Comparison of ENCODE assay signal across 24 cellular contexts in genomic region chr17:52157161-52157560, GRCh38. TPM values are rescaled to one million over a fixed set of nuclear protein-coding genes. Genes with fewer than 3 reads are reported as not detected.
DNase-seq lines count a peak whose midpoint lies in the region; FAIRE-seq and TF ChIP-seq lines count a peak whose summit lies in the region.
"Had no signal": no experiment of that assay in that cellular context is flagged by ENCODE, and none has a peak within 500 bp of the region (broad histone marks: within the 10 kb centered on the region; RNA-seq: fewer than 3 reads in every experiment).

No MANE protein-coding gene starts in this region.

- no peak overlapping the region for H2BK12ac ChIP-seq in H9 (ENCODE audit: insufficient read length, low read depth, low read length)

- POLR2A ChIA-PET in CD8-positive, alpha-beta memory T cell (lab: Charles Lee): no interaction called here

- H3T11ph ChIP-seq in H9 (ENCODE audit: low read length): no peak overlapping the region

- no peak for TF ChIP-seq CTCF in H9 (conservative IDR thresholded peaks at IDR 0.05)
- no peak for TF ChIP-seq CTCF in kidney (IDR thresholded peaks at IDR 0.05; ENCODE audit: borderline replicate concordance, extremely low read depth, insufficient read depth)

- no peak overlapping the region for H3K18ac ChIP-seq in H9 (ENCODE audit: insufficient read length, low read depth, low read length)

- peak overlapping the region; percentile 71 to 83 for H3K4me3 Mint-ChIP-seq in H9
- no peak overlapping the region for H3K4me3 Mint-ChIP-seq in CD8-positive, alpha-beta memory T cell

- no peaks in the 10 kb centered on the region for H3K36me3 Mint-ChIP-seq in H9 (ENCODE audit: insufficient read depth in 1 of 3, low read depth in 3 of 3)
- H3K36me3 Mint-ChIP-seq in CD8-positive, alpha-beta memory T cell: no peaks in the 10 kb centered on the region

- H3K79me2 ChIP-seq in H9 (ENCODE audit: insufficient read depth, low read length): no peaks in the 10 kb centered on the region

- H3K27ac Mint-ChIP-seq in H9: no peak overlapping the region
- H3K27ac Mint-ChIP-seq in CD8-positive, alpha-beta memory T cell: no peak overlapping the region
- H3K27ac Mint-ChIP-seq: activated T-helper 2 cell treated with anti-CD3 and anti-CD28 coated beads, Interferon-gamma antibody, Interleukin-2, Interleukin-4, amounts not matched to agents 10 μg/mL and 5 μg/mL and 100 μg/mL, durations not matched to agents 14 hours and 24 hours and 36 hours had no signal

- peak overlapping the region; percentile 78 for H3K4me2 ChIP-seq in H9 (ENCODE audit: insufficient read depth, insufficient read length, low read length)
- H3K4me2 ChIP-seq: BLaER1 treated with 17β-estradiol and CSF1 and Interleukin-3, amounts not matched to agents 10 nM and 100 nM; KMS-11 had no signal

- H2BK20ac ChIP-seq in H9 (ENCODE audit: low read depth, low read length, poor library complexity, severe bottlenecking): no peak overlapping the region

- no peak for FAIRE-seq in kidney (lab: Jason Lieb, UNC)
- FAIRE-seq: G401.6 had no signal

- H3K9ac ChIP-seq in H9 (ENCODE audit: extremely low read depth, insufficient read length, low read length) (no peak overlapping the region), kidney (ENCODE audit: low read length in 2 of 2) (peak overlapping the region in 1 of 2 donors; percentile 56)
- H3K9ac ChIP-seq: BLaER1 treated with 17β-estradiol and CSF1 and Interleukin-3, amounts not matched to agents 10 nM and 100 nM; GM23248; KMS-11 had no signal

- H4K91ac ChIP-seq in H9 (ENCODE audit: insufficient read length, low read depth, low read length): no peak overlapping the region

- H2BK5ac ChIP-seq in H9 (ENCODE audit: insufficient read length, low read length): no peak overlapping the region

- H3K9me3 Mint-ChIP-seq in H9: no peaks in the 10 kb centered on the region; a peak in 2 of 5 replicates
- peaks cover 8 to 25% (median 15%) of the 10 kb centered on the region in 5 donors for H3K9me3 Mint-ChIP-seq in CD8-positive, alpha-beta memory T cell
- H3K9me3 Mint-ChIP-seq: activated T-helper 2 cell treated with anti-CD3 and anti-CD28 coated beads, Interferon-gamma antibody, Interleukin-2, Interleukin-4, amounts not matched to agents 10 μg/mL and 5 μg/mL and 100 μg/mL, durations not matched to agents 14 hours and 24 hours and 36 hours had no signal

- peak overlapping the region; percentile 18 to 57 for H3K4me3 ChIP-seq in kidney (ENCODE audit: low read length in 2 of 2)
- H3K4me3 ChIP-seq in CD8-positive, alpha-beta memory T cell (ENCODE audit: low read length): no peak overlapping the region
- H3K4me3 ChIP-seq: BLaER1 treated with 17β-estradiol and CSF1 and Interleukin-3, amounts not matched to agents 10 nM and 100 nM; colonic mucosa; GM23248; lower lobe of right lung; uterus had no signal

- H2BK15ac ChIP-seq in H9 (ENCODE audit: low read depth, low read length): no peak overlapping the region

- no CpG with 5 or more reads among the region's 10 CpGs for WGBS in H9 (ENCODE audit: extremely low coverage, insufficient read length, low lambda C conversion rate)

- no peak overlapping the region for H2AFZ ChIP-seq in H9 (ENCODE audit: low read length)
- H2AFZ ChIP-seq: GM23248 had no signal

- CTCF ChIA-PET in CD8-positive, alpha-beta memory T cell (lab: Charles Lee): no interaction called here

- no peak overlapping the region for H3K56ac ChIP-seq in H9 (ENCODE audit: insufficient read length, low read depth, low read length)

- H3K4ac ChIP-seq in H9 (ENCODE audit: low read depth, low read length): no peak overlapping the region

- DNase-seq in 8988T (peak; percentile 20), H9 (peak; percentile 48), cerebellar cortex (ENCODE audit: low spot score) (peak; percentile 68), kidney (no peak), NCI-H774 (lab: John Stamatoyannopoulos, UW) (no peak), NCI-H2227 (lab: John Stamatoyannopoulos, UW; ENCODE audit: unreplicated experiment) (no peak)
- no peak for DNase-seq in CD8-positive, alpha-beta memory T cell
- DNase-seq in activated effector memory CD4-positive, alpha-beta T cell treated with Interleukin-2 at 50 U/mL for 16 hours: no peak
- DNase-seq: activated CD4-positive, alpha-beta T cell treated with anti-CD3 and anti-CD28 coated beads for 1 hour; brain microvascular endothelial cell; colonic mucosa; GM23248; head of caudate nucleus; lower lobe of right lung; MV-4-11; NCI-H1930; nucleus accumbens; retina; uterus had no signal

- no peak overlapping the region for H2AK5ac ChIP-seq in H9 (ENCODE audit: insufficient read length, low read length)

- H3K27ac ChIP-seq in H9 (ENCODE audit: insufficient read length, low read depth, low read length) (no peak overlapping the region), kidney (ENCODE audit: low read depth in 2 of 2, low read length in 2 of 2) (peak overlapping the region in 1 of 2 donors; percentile 36)
- no peak overlapping the region for H3K27ac ChIP-seq in CD8-positive, alpha-beta memory T cell (ENCODE audit: low read depth, low read length)
- H3K27ac ChIP-seq: BLaER1 treated with 17β-estradiol and CSF1 and Interleukin-3, amounts not matched to agents 10 nM and 100 nM; brain microvascular endothelial cell; colonic mucosa; GM23248; KMS-11; lower lobe of right lung; uterus had no signal

- H3K4me1 ChIP-seq in H9 (ENCODE audit: insufficient read depth, low read length) (no peaks in the 10 kb centered on the region), kidney (ENCODE audit: control insufficient read depth in 1 of 2, insufficient read depth in 1 of 2, low read depth in 1 of 2, low read length in 2 of 2) (no peaks in the 10 kb centered on the region)
- no peaks in the 10 kb centered on the region for H3K4me1 ChIP-seq in CD8-positive, alpha-beta memory T cell (ENCODE audit: insufficient read depth, low read length)
- H3K4me1 ChIP-seq: BLaER1 treated with 17β-estradiol and CSF1 and Interleukin-3, amounts not matched to agents 10 nM and 100 nM; colonic mucosa; uterus had no signal

- no peaks in the 10 kb centered on the region for H3K9me3 ChIP-seq in H9 (ENCODE audit: control insufficient read depth, low read depth, low read length)
- H3K9me3 ChIP-seq in kidney (ENCODE audit: control insufficient read depth in 1 of 2, low read length in 2 of 2): no peaks in the 10 kb centered on the region
- H3K9me3 ChIP-seq in CD8-positive, alpha-beta memory T cell (ENCODE audit: low read length): no peaks in the 10 kb centered on the region
- H3K9me3 ChIP-seq: colonic mucosa, lower lobe of right lung, uterus had no signal

- H2BK120ac ChIP-seq in H9 (ENCODE audit: low read depth, low read length, poor library complexity, severe bottlenecking): no peak overlapping the region

- peaks cover 79% of the 10 kb centered on the region for H3K27me3 Mint-ChIP-seq in H9 (ENCODE audit: low read depth)
- H3K27me3 Mint-ChIP-seq in CD8-positive, alpha-beta memory T cell: peaks cover 37 to 47% of the 10 kb centered on the region in 2 donors

- H3K27me3 ChIP-seq in H9 (ENCODE audit: insufficient read depth, low read length): peaks cover 28% of the 10 kb centered on the region; the same call in 1 of the 2 replicates
- H3K27me3 ChIP-seq in CD8-positive, alpha-beta memory T cell (ENCODE audit: insufficient read depth, low read length, poor library complexity, severe bottlenecking): peaks cover 6% of the 10 kb centered on the region
- H3K27me3 ChIP-seq: BLaER1 treated with 17β-estradiol and CSF1 and Interleukin-3, amounts not matched to agents 10 nM and 100 nM had no signal

- H3K14ac ChIP-seq in H9 (ENCODE audit: insufficient read depth, low read length): no peak overlapping the region

- H3K23ac ChIP-seq in H9 (ENCODE audit: insufficient read length, low read depth, low read length): no peak overlapping the region

- intact Hi-C loops in kidney (cut with DNase I): no loop called here

- H3K23me2 ChIP-seq in H9 (ENCODE audit: insufficient read length, low read depth, low read length, poor library complexity, severe bottlenecking): peaks cover 23% of the 10 kb centered on the region

- H3K4me1 Mint-ChIP-seq in H9: peaks cover 20 to 31% of the 10 kb centered on the region in 2 experiments
- peaks cover 3 to 5% (median 4%) of the 10 kb centered on the region in 3 donors for H3K4me1 Mint-ChIP-seq in CD8-positive, alpha-beta memory T cell

- no peak overlapping the region for H4K8ac ChIP-seq in H9 (replicated peaks; ENCODE audit: insufficient read length, low read depth, low read length)

- no peaks in the 10 kb centered on the region for H3K79me1 ChIP-seq in H9 (ENCODE audit: insufficient read depth, low read depth, low read length, poor library complexity, severe bottlenecking)

- no peaks in the 10 kb centered on the region for H3K36me3 ChIP-seq in kidney (ENCODE audit: control insufficient read depth in 1 of 2, insufficient read depth in 2 of 2, low read length in 2 of 2)
- no peaks in the 10 kb centered on the region for H3K36me3 ChIP-seq in CD8-positive, alpha-beta memory T cell (ENCODE audit: insufficient read depth, low read length)
- H3K36me3 ChIP-seq: BLaER1 treated with 17β-estradiol and CSF1 and Interleukin-3, amounts not matched to agents 10 nM and 100 nM; brain microvascular endothelial cell; colonic mucosa; lower lobe of right lung; uterus had no signal

- no peaks in the 10 kb centered on the region for H4K20me1 ChIP-seq in H9 (ENCODE audit: control insufficient read depth, insufficient read depth, insufficient read length)
- H4K20me1 ChIP-seq: BLaER1 treated with 17β-estradiol and CSF1 and Interleukin-3, amounts not matched to agents 10 nM and 100 nM had no signal

- no peak overlapping the region for H4K5ac ChIP-seq in H9 (ENCODE audit: insufficient read length, low read depth, low read length)

RNA-seq across cellular contexts. Expression of gene CA10, which starts 1.4 kb away (rescaled TPM):
- total RNA-seq in H9 (2021): 0.37 and 0.46 TPM in 2 replicates
- 3.7 TPM for total RNA-seq in kidney
- polyA plus RNA-seq in kidney (ENCODE audit: insufficient read depth, low read depth, low replicate concordance): 9.8 TPM
- total RNA-seq in CD8-positive, alpha-beta memory T cell: under 1 TPM in 1 of 2 experiments, not detected in 1; 0.18 TPM
- polyA plus RNA-seq in CD8-positive, alpha-beta memory T cell: not detected
- total RNA-seq: GM23248, lower lobe of right lung, subcutaneous adipose tissue had no signal
- polyA plus RNA-seq: GM23248 had no signal

Comparison
In these comparisons a context has a peak if more than half of its experiments do, and no peak if none do; other contexts are left out.
1. DNase-seq: peak in 8988T (single experiment), H9 (single experiment) and cerebellar cortex (single experiment); none in kidney (single experiment), CD8-positive, alpha-beta memory T cell (0 of 5), activated effector memory CD4-positive, alpha-beta T cell treated with Interleukin-2 at 50 U/mL for 16 hours (single experiment), NCI-H774 (single experiment) and NCI-H2227 (single experiment).
2. H3K4me3 Mint-ChIP-seq: peak in H9 (2 of 2); none in CD8-positive, alpha-beta memory T cell (0 of 7).